Comparison of ENCODE assay signal across 17 cellular contexts in genomic region chr9:87436694-87437093, GRCh38.
DNase-seq lines count a peak whose midpoint lies in the region; ATAC-seq and TF ChIP-seq lines count a peak whose summit lies in the region.
"Had no signal": no experiment of that assay in that cellular context is flagged by ENCODE, and none has a peak within 500 bp of the region (broad histone marks: within the 10 kb centered on the region; RNA-seq: fewer than 3 reads in every experiment).

No MANE protein-coding gene starts in this region.

- ATAC-seq in GM21737 (IDR thresholded peaks at IDR 0.05; ENCODE audit: unreplicated experiment): no peak
- ATAC-seq: GM12878, GM23338 had no signal

- no peak overlapping the region for H3K4me3 ChIP-seq in Jurkat, Clone E6-1 (ENCODE audit: low read length)
- H3K4me3 ChIP-seq in astrocyte of the cerebellum (ENCODE audit: low read depth, low read length): no peak overlapping the region
- H3K4me3 ChIP-seq: BLaER1 treated with 17β-estradiol and CSF1 and Interleukin-3, amounts not matched to agents 10 nM and 100 nM; GM12878; GM23338 had no signal

- DNase-seq in Jurkat, Clone E6-1 (ENCODE audit: low read depth, low spot score): peak; percentile 25
- peak; percentile 31 for DNase-seq in astrocyte of the cerebellum (ENCODE audit: low read depth)
- peak; percentile 59 for DNase-seq in myocyte (ENCODE audit: low read depth)
- no peak for DNase-seq in cerebellum (ENCODE audit: low spot score)
- DNase-seq in NCI-H1930 (lab: John Stamatoyannopoulos, UW): no peak
- no peak for DNase-seq in activated CD8-positive, alpha-beta memory T cell treated with anti-CD3 and anti-CD28 coated beads, Interleukin-2, amount 50 U/mL, for 4 hours
- DNase-seq: CD8-positive, alpha-beta memory T cell; DMS79 treated with DMSO at 0.1 percent for 48 hours; KG1; NCI-H1092; NCI-H1694; NCI-H226; NCI-H524 treated with DMSO at 0.1 percent for 48 hours had no signal

- no peak for TF ChIP-seq CTCF in astrocyte of the cerebellum (IDR thresholded peaks at IDR 0.05; ENCODE audit: low read depth, low read length, missing control alignments)

- in situ Hi-C loops in astrocyte of the cerebellum (cut with HindIII; ENCODE audit: low sequenced_read_pairs): no loop called here

Comparison
In these comparisons a context has a peak if more than half of its experiments do, and no peak if none do; other contexts are left out.
1. DNase-seq: peak in Jurkat, Clone E6-1 (single experiment), astrocyte of the cerebellum (single experiment) and myocyte (single experiment); none in cerebellum (single experiment), NCI-H1930 (0 of 2) and activated CD8-positive, alpha-beta memory T cell treated with anti-CD3 and anti-CD28 coated beads, Interleukin-2, amount 50 U/mL, for 4 hours (single experiment).